In the genomic region with DNA sequence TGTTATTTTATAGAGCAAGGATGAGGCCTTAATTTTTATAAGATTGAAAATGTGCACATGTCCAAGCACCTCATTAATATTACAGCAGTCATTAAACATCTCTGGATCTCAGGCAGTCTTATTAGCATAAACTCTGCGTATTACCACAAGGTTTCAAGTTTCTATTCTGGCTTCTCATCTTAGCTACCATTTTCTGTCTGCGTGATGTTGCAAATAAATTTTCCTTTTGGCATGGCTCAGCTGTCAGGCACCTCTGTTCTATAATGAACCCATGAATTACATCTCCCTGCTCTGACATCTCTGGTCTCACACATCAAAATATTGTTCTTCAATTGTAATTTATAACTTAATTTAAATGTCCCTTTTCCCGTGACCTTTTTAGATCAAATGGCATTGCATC, we compare ENCODE assay signal across 17 cellular contexts.
"Had no signal": no experiment of that assay in that cellular context is flagged by ENCODE, and none has a peak within 500 bp of the region (broad histone marks: within the 10 kb centered on the region; RNA-seq: fewer than 3 reads in every experiment).

No MANE protein-coding gene starts in this region.

- H3K36me3 ChIP-seq: cardiac muscle cell, gastrocnemius medialis, right atrium auricular region, tibial artery, uterus had no signal

- DNase-seq: activated CD4-positive, alpha-beta T cell treated with anti-CD3 and anti-CD28 coated beads for 1 hour; activated CD4-positive, alpha-beta T cell treated with anti-CD3 and anti-CD28 coated beads, Interleukin-2, amount 50 U/mL, for 48 hours; activated gamma-delta T cell treated with Interleukin-2 at 50 U/mL for 16 hours; effector CD8-positive, alpha-beta T cell; gastrocnemius medialis; head of caudate nucleus; nephron progenitor cell; occipital lobe; stimulated activated CD4-positive, alpha-beta T cell treated with anti-CD3 and anti-CD28 coated beads, Interleukin-12 subunit alpha, Interleukin-12 subunit beta, amount 100 ng/mL, for 4 hours; stimulated activated CD4-positive, alpha-beta T cell treated with anti-CD3 and anti-CD28 coated beads, Interleukin-1b, Interleukin-23, amount 100 ng/mL, for 48 hours; stimulated activated naive CD8-positive, alpha-beta T cell treated with anti-CD3 and anti-CD28 coated beads, Interleukin-15, Interleukin-2, amounts not matched to agents 100 U/mL and 50 U/mL, for 24 hours; substantia nigra; tibial artery; uterus; WERI-Rb-1 had no signal

- H3K4me3 ChIP-seq: cardiac muscle cell, gastrocnemius medialis, right atrium auricular region, tibial artery, uterus had no signal

- H3K9me3 ChIP-seq: gastrocnemius medialis, right atrium auricular region, tibial artery, uterus had no signal

- H3K27ac ChIP-seq: cardiac muscle cell, gastrocnemius medialis, right atrium auricular region, tibial artery, uterus, WERI-Rb-1 had no signal

- H3K27me3 ChIP-seq: cardiac muscle cell, gastrocnemius medialis, right atrium auricular region, tibial artery, uterus had no signal
